1 cellular context compared by ENCODE assay signal in the genomic region with DNA sequence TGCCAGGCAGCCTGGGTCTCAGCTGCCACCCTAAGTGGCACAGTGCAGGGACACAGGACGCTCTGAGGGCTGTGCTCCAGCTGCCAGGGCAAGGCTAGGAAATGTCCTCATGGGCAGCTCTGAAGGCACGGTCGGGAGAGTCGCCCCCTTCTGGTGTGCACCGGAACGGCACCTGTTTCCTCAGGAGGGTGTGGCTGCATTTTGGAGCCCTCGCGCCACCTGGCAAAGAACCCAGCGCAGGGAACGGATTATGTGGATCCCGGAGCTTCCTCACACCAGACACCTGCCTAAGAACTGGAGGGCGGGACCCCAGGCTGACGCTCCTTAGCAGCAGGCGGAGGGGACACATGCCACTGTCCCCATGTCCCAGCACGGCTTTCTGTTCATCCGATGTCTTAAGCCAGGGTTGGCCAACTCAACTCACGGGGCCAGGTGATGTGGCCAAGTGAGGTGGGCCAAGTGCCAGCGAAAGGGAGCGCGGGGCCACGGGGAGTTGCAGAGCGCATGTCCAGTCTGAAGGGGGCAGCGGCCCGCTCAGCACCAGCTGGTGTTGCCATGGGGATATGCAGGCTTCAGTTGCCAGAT.
TF ChIP-seq lines count a peak whose summit lies in the region.

No MANE protein-coding gene starts in this region.

TF ChIP-seq in IMR-90, 13 proteins besides CTCF, POLR2A, EP300 and RAD21:
- TF ChIP-seq NFE2L2 (IDR thresholded peaks at IDR 0.05; ENCODE audit: low read depth, low read length), result no peak
- no peak for TF ChIP-seq CHD1 (IDR thresholded peaks at IDR 0.05; ENCODE audit: low read depth, low read length)
- TF ChIP-seq, protein P1, sequence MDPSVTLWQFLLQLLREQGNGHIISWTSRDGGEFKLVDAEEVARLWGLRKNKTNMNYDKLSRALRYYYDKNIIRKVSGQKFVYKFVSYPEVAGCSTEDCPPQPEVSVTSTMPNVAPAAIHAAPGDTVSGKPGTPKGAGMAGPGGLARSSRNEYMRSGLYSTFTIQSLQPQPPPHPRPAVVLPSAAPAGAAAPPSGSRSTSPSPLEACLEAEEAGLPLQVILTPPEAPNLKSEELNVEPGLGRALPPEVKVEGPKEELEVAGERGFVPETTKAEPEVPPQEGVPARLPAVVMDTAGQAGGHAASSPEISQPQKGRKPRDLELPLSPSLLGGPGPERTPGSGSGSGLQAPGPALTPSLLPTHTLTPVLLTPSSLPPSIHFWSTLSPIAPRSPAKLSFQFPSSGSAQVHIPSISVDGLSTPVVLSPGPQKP (IDR thresholded peaks at IDR 0.05; ENCODE audit: borderline replicate concordance, low read depth, low read length), result no peak
- TF ChIP-seq FOS (IDR thresholded peaks at IDR 0.05; ENCODE audit: low read depth, low read length), result no peak
- no peak for TF ChIP-seq SMC3 (IDR thresholded peaks at IDR 0.05; ENCODE audit: low read depth, low read length)
- no peak for TF ChIP-seq RCOR1 (IDR thresholded peaks at IDR 0.05; ENCODE audit: insufficient replicate concordance, low read length)
- TF ChIP-seq CEBPB (IDR thresholded peaks at IDR 0.05; ENCODE audit: low read depth, low read length), result no peak
- TF ChIP-seq MAFK (IDR thresholded peaks at IDR 0.05; ENCODE audit: low read depth, low read length), result no peak
- no peak for TF ChIP-seq BHLHE40 (IDR thresholded peaks at IDR 0.05; ENCODE audit: low read depth, low read length)
- TF ChIP-seq RFX5 (IDR thresholded peaks at IDR 0.05; ENCODE audit: low read depth, low read length), result no peak
